Comparison of ENCODE assay signal across 8 cellular contexts in the genomic region with DNA sequence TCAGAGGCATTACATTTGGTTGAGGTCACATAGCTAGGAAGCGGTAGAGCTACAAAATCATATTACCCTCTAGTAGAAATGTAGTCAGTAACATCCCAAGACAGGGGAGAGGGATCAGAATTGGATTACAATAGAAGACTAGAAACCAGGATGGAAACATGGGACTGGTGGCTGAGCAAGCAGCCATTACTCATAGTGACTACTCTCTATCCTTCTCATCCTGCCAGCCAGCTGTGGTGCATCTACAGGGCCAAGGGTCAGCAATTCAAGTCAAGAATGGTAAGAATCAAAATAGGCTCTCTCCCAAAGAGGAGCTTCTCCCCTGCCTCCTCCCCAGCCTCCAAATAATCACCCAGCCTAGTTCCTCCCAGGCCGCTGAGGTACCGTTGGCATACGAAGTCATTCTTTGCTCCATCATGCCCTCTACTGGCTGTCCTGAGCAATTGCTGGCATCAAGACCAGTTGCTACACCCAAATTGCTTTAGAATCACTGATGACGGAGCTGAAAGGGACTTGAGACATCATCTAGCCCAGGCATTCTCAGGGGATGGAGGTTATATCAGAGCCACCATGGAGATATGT. TPM values are rescaled to one million over a fixed set of nuclear protein-coding genes. Genes with fewer than 3 reads are reported as not detected.
A peak's percentile ranks its signal among the peaks of the same experiment; 100 is the strongest.
DNase-seq lines count a peak whose midpoint lies in the region; ATAC-seq and TF ChIP-seq lines count a peak whose summit lies in the region.

No MANE protein-coding gene starts in this region.

- H3K4me1 ChIP-seq in gastroesophageal sphincter: peaks cover 0 to 8% (median 0%) of the 10 kb centered on the region in 3 donors
- H3K4me1 ChIP-seq in prostate gland (replicated peaks): no peaks in the 10 kb centered on the region

- H3K27me3 ChIP-seq in BJ (ENCODE audit: control insufficient read depth, insufficient read depth, low read length) (no peaks in the 10 kb centered on the region), gastroesophageal sphincter (no peaks in the 10 kb centered on the region), prostate gland (replicated peaks; ENCODE audit: insufficient read depth) (no peaks in the 10 kb centered on the region)

- H3K4me1 Mint-ChIP-seq in activated T-cell treated with anti-CD3 and anti-CD28 coated beads, Interleukin-2, amount 50 U/mL, for 72 hours (ENCODE audit: low read depth): peaks cover 10% of the 10 kb centered on the region

- POLR2A ChIA-PET in BJ (lab: Charles Lee): interaction anchor here (0.6 kb wide), 1 partner anchor 483 kb away, joined by 6 read pairs; no protein-coding TSS in a partner anchor

- H3K4me3 ChIP-seq in BJ (ENCODE audit: low read depth, low read length): no peak overlapping the region
- H3K4me3 ChIP-seq in gastroesophageal sphincter: no peak overlapping the region
- no peak overlapping the region for H3K4me3 ChIP-seq in prostate gland

- H3K4me3 Mint-ChIP-seq in activated T-cell treated with anti-CD3 and anti-CD28 coated beads, Interleukin-2, amount 50 U/mL, for 72 hours: no peak overlapping the region

- DNase-seq in BJ (ENCODE audit: low read depth): no peak
- DNase-seq in NCI-H774 (lab: John Stamatoyannopoulos, UW): peak; percentile 2
- peak; percentile 46 to 51 for DNase-seq in activated T-cell treated with anti-CD3 and anti-CD28 coated beads, Interleukin-2, amount 50 U/mL, for 72 hours
- DNase-seq in prostate gland (ENCODE audit: low spot score): peak; percentile 8

- peak overlapping the region in 1 of 4 donors; percentile 13 for H3K27ac ChIP-seq in gastroesophageal sphincter
- no peak overlapping the region for H3K27ac ChIP-seq in prostate gland

- intact Hi-C loops in prostate gland (cut with DNase I): loop anchor here (5.0 kb wide), 1 partner anchor 493 kb away; no protein-coding TSS in a partner anchor

- no peak for TF ChIP-seq POLR2A in gastroesophageal sphincter (IDR thresholded peaks at IDR 0.05)
- TF ChIP-seq POLR2A in prostate gland (IDR thresholded peaks at IDR 0.05): no peak

- no peaks in the 10 kb centered on the region for H3K9me3 Mint-ChIP-seq in activated T-cell treated with anti-CD3 and anti-CD28 coated beads, Interleukin-2, amount 50 U/mL, for 72 hours

- no peaks in the 10 kb centered on the region for H3K36me3 Mint-ChIP-seq in activated T-cell treated with anti-CD3 and anti-CD28 coated beads, Interleukin-2, amount 50 U/mL, for 72 hours (ENCODE audit: insufficient read depth in 2 of 2)

- H3K9me3 ChIP-seq in gastroesophageal sphincter (no peaks in the 10 kb centered on the region), prostate gland (no peaks in the 10 kb centered on the region)

- TF ChIP-seq CTCF in BJ (IDR thresholded peaks at IDR 0.05; ENCODE audit: insufficient read depth, low read depth, low read length) (peak; percentile 68), gastroesophageal sphincter (IDR thresholded peaks at IDR 0.05) (peak; percentile 51 to 79 (median 66)), prostate gland (IDR thresholded peaks at IDR 0.05) (peak in 3 of 4 experiments; percentile 32 to 57 (median 49))

- ATAC-seq in GM18517 (IDR thresholded peaks at IDR 0.05; ENCODE audit: unreplicated experiment) (peak; percentile 86), HG03280 (IDR thresholded peaks at IDR 0.05; ENCODE audit: unreplicated experiment) (peak; percentile 82), gastroesophageal sphincter (peak; percentile 47), HG02610 (IDR thresholded peaks at IDR 0.05; ENCODE audit: unreplicated experiment) (no peak)
- ATAC-seq in activated T-cell treated with anti-CD3 and anti-CD28 coated beads, Interleukin-2, amount 50 U/mL, for 72 hours (replicated peaks in 1 of 2): peak; percentile 55 to 56

- H3K36me3 ChIP-seq in BJ (ENCODE audit: control insufficient read depth, insufficient read depth, low read length) (no peaks in the 10 kb centered on the region), gastroesophageal sphincter (peaks cover 0 to 4% of the 10 kb centered on the region in 2 donors), prostate gland (no peaks in the 10 kb centered on the region)

- no peak overlapping the region for H3K27ac Mint-ChIP-seq in activated T-cell treated with anti-CD3 and anti-CD28 coated beads, Interleukin-2, amount 50 U/mL, for 72 hours

- CTCF ChIA-PET in BJ (lab: Yijun Ruan, JAX): interaction anchor here (0.7 to 2.8 kb wide), 12 partner anchors 9 to 1208 kb away, joined by 3 to 28 read pairs (median 4); partner anchors contain the start of gene IGBP1

- peaks cover 43% of the 10 kb centered on the region for H3K27me3 Mint-ChIP-seq in activated T-cell treated with anti-CD3 and anti-CD28 coated beads, Interleukin-2, amount 50 U/mL, for 72 hours (ENCODE audit: low read depth)

- no peak for TF ChIP-seq EP300 in gastroesophageal sphincter (IDR thresholded peaks at IDR 0.05)

- WGBS in gastroesophageal sphincter (ENCODE audit: low coverage in 1 of 2), 2 donors: 7 to 31% methylated on average over 3 to 5 of the region's 5 CpGs
- WGBS in prostate gland: 25% methylated on average over 5 of the region's 5 CpGs

RNA-seq across cellular contexts. Expression of gene AWAT2, which starts 19.4 kb away (rescaled TPM):
- not detected in 2 replicates for polyA plus RNA-seq in BJ (2011; rRNA removed)
- not detected in 2 replicates for polyA minus RNA-seq in BJ (2011; rRNA and poly(A)+ RNA removed)
- total RNA-seq in activated T-cell treated with anti-CD3 and anti-CD28 coated beads, Interleukin-2, amount 50 U/mL, for 72 hours: not detected
- total RNA-seq in gastroesophageal sphincter: not detected
- not detected for total RNA-seq in prostate gland

RNA-seq across cellular contexts. Expression of gene OTUD6A, which starts 31.9 kb away (rescaled TPM):
- polyA plus RNA-seq in BJ (2011; rRNA removed): not detected in 2 replicates
- polyA minus RNA-seq in BJ (2011; rRNA and poly(A)+ RNA removed): not detected in 2 replicates
- total RNA-seq in activated T-cell treated with anti-CD3 and anti-CD28 coated beads, Interleukin-2, amount 50 U/mL, for 72 hours: not detected
- not detected for total RNA-seq in gastroesophageal sphincter
- 1 to 10 TPM in 1 of 2 donors, not detected in 1; 1.1 TPM for total RNA-seq in prostate gland
